8 cellular contexts compared by ENCODE assay signal in genomic region chr10:17454181-17454800, GRCh38. TPM values are rescaled to one million over a fixed set of nuclear protein-coding genes. Genes with fewer than 3 reads are reported as not detected.
DNase-seq lines count a peak whose midpoint lies in the region; ATAC-seq and TF ChIP-seq lines count a peak whose summit lies in the region.

Gene ST8SIA6, minus strand, starts transcription at chr10:17454595. Its CDS starts 340 bp downstream, at chr10:17454255.

- ATAC-seq in activated CD8-positive, alpha-beta T cell treated with anti-CD3 and anti-CD28 coated beads for 36 hours = peak; percentile 75

- H3K36me3 Mint-ChIP-seq in activated CD8-positive, alpha-beta T cell treated with anti-CD3 and anti-CD28 coated beads for 36 hours (ENCODE audit: low read depth) = peaks cover 3% of the 10 kb centered on the region

- peaks cover 3% of the 10 kb centered on the region for H3K9me3 Mint-ChIP-seq in activated CD8-positive, alpha-beta T cell treated with anti-CD3 and anti-CD28 coated beads for 36 hours

- peaks cover 44% of the 10 kb centered on the region for H3K27me3 Mint-ChIP-seq in activated CD8-positive, alpha-beta T cell treated with anti-CD3 and anti-CD28 coated beads for 36 hours

- CTCF ChIA-PET in activated CD8-positive, alpha-beta T cell treated with anti-CD3 and anti-CD28 coated beads for 36 hours (lab: Charles Lee) = interaction anchor here (0.9 to 2.0 kb wide), 5 partner anchors 9 to 146 kb away, joined by 3 to 5 read pairs (median 3); no protein-coding TSS in a partner anchor

- H3K27me3 ChIP-seq in HUES6 (ENCODE audit: control insufficient read depth, insufficient read depth, low read length) (peaks cover 41% of the 10 kb centered on the region), subcutaneous abdominal adipose tissue (ENCODE audit: control insufficient read depth in 5 of 5, insufficient read depth in 4 of 5, low read length in 5 of 5) (peaks cover 0 to 20% (median 10%) of the 10 kb centered on the region in 5 donors)

- peaks cover 6% of the 10 kb centered on the region; the same call in 1 of the 2 replicates for H3K36me3 ChIP-seq in HUES6 (ENCODE audit: control insufficient read depth, insufficient read depth, low read length)
- no peaks in the 10 kb centered on the region for H3K36me3 ChIP-seq in subcutaneous abdominal adipose tissue (ENCODE audit: control insufficient read depth in 5 of 5, insufficient read depth in 5 of 5, low read length in 5 of 5)

- H3K27ac ChIP-seq in HUES6 (ENCODE audit: low read depth, low read length) = no peak within 1 kb of the TSS
- H3K27ac ChIP-seq in subcutaneous abdominal adipose tissue (ENCODE audit: low read depth, low read length) = no peak within 1 kb of the TSS

- intact Hi-C loops in activated CD8-positive, alpha-beta T cell treated with anti-CD3 and anti-CD28 coated beads for 36 hours (cut with micrococcal nuclease) = no loop called here

- no peak within 1 kb of the TSS for H3K27ac Mint-ChIP-seq in activated CD8-positive, alpha-beta T cell treated with anti-CD3 and anti-CD28 coated beads for 36 hours

- H3K4me1 ChIP-seq in HUES6 (ENCODE audit: control insufficient read depth, insufficient read depth, low read length) (peaks cover 18% of the 10 kb centered on the region), subcutaneous abdominal adipose tissue (ENCODE audit: control insufficient read depth in 5 of 5, insufficient read depth in 5 of 5, low read length in 5 of 5) (peaks cover 0 to 15% (median 14%) of the 10 kb centered on the region in 5 donors)

- H3K4me3 ChIP-seq in HUES6 (ENCODE audit: low read depth, low read length) (peak within 1 kb of the TSS; percentile 78), epithelial cell of esophagus (ENCODE audit: low read length) (peak within 1 kb of the TSS; percentile 46), subcutaneous abdominal adipose tissue (ENCODE audit: low read depth in 1 of 5, low read length in 5 of 5) (peak within 1 kb of the TSS in 4 of 5 donors; percentile 48 to 60 (median 55))

- H3K9ac ChIP-seq in HUES6 (ENCODE audit: low read length) = peak within 1 kb of the TSS; percentile 44
- no peak within 1 kb of the TSS for H3K9ac ChIP-seq in subcutaneous abdominal adipose tissue (ENCODE audit: low read length in 5 of 5)

- peaks cover 15% of the 10 kb centered on the region for H3K4me1 Mint-ChIP-seq in activated CD8-positive, alpha-beta T cell treated with anti-CD3 and anti-CD28 coated beads for 36 hours (ENCODE audit: low read depth)

- H3K9me3 ChIP-seq in HUES6 (ENCODE audit: control insufficient read depth, insufficient read depth, low read depth, low read length) (peaks cover 14% of the 10 kb centered on the region), subcutaneous abdominal adipose tissue (ENCODE audit: control insufficient read depth in 5 of 5, low read length in 5 of 5) (peaks cover 3 to 14% (median 9%) of the 10 kb centered on the region in 5 donors)

- DNase-seq in AG08395 (ENCODE audit: low spot score) = peak; percentile 79
- DNase-seq in GM19240 (ENCODE audit: insufficient read length, low spot score) = peak; percentile 42
- peak; percentile 37 for DNase-seq in activated CD8-positive, alpha-beta T cell treated with anti-CD3 and anti-CD28 coated beads for 36 hours
- DNase-seq in epithelial cell of esophagus (ENCODE audit: low read depth) = peak; percentile 62
- peak; percentile 57 for DNase-seq in myocyte (ENCODE audit: low read depth)
- no peak for DNase-seq in effector CD8-positive, alpha-beta T cell (lab: John Stamatoyannopoulos, UW)

- TF ChIP-seq CTCF in activated CD8-positive, alpha-beta T cell treated with anti-CD3 and anti-CD28 coated beads for 36 hours (IDR thresholded peaks at IDR 0.05) = no peak
- no peak for TF ChIP-seq CTCF in epithelial cell of esophagus (IDR thresholded peaks at IDR 0.05; ENCODE audit: insufficient read depth, low read depth, low read length, missing control alignments)

- POLR2A ChIA-PET in activated CD8-positive, alpha-beta T cell treated with anti-CD3 and anti-CD28 coated beads for 36 hours (lab: Charles Lee) = no interaction called here

- peak within 1 kb of the TSS; percentile 72 for H3K4me3 Mint-ChIP-seq in activated CD8-positive, alpha-beta T cell treated with anti-CD3 and anti-CD28 coated beads for 36 hours

RNA-seq across cellular contexts. Expression of gene ST8SIA6, which starts in this region (rescaled TPM):
- not detected for total RNA-seq in activated CD8-positive, alpha-beta T cell treated with anti-CD3 and anti-CD28 coated beads for 36 hours
- 0.47 TPM in 1 of 2 replicates, not detected in the other for total RNA-seq in myocyte
- 0.06 TPM for polyA plus RNA-seq in myocyte (2012)

Comparison
In these comparisons a context has a peak if more than half of its experiments do, and no peak if none do; other contexts are left out.
1. Peak in DNase-seq and ATAC-seq in activated CD8-positive, alpha-beta T cell treated with anti-CD3 and anti-CD28 coated beads for 36 hours; RNA of the gene not detected or under 1 TPM.
2. Peak in DNase-seq in myocyte; RNA of the gene not detected or under 1 TPM.